In the genomic region with DNA sequence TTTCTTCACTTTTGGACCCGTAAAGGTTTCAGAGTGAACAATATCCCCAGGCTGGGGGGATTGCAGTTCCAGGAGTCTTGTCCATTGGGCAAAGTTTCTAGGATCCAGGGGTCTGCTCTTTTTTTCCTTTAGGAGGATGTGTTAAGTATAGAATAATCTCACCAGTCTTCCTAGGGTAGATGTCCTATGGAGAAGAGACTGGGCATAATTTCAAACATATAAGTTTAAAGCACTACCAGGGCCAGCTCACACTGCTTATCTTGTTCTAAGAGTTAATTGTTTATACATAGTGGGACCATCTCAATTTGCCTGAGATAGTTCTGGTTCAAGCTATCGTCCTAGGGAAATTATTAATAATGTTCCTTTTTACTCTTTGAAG, we compare ENCODE assay signal across 14 cellular contexts. TPM values are rescaled to one million over a fixed set of nuclear protein-coding genes. Genes with fewer than 3 reads are reported as not detected.
DNase-seq lines count a peak whose midpoint lies in the region; ATAC-seq, FAIRE-seq and TF ChIP-seq lines count a peak whose summit lies in the region.
"Had no signal": no experiment of that assay in that cellular context is flagged by ENCODE, and none has a peak within 500 bp of the region (broad histone marks: within the 10 kb centered on the region; RNA-seq: fewer than 3 reads in every experiment).

No MANE protein-coding gene starts in this region.

- H3K4me1 ChIP-seq in keratinocyte (ENCODE audit: control insufficient read depth, extremely low read depth, insufficient read depth, low read length) = peaks cover 11% of the 10 kb centered on the region
- peaks cover 0 to 25% (median 17%) of the 10 kb centered on the region in 4 donors for H3K4me1 ChIP-seq in tibial nerve
- H3K4me1 ChIP-seq: uterus had no signal

- no peaks in the 10 kb centered on the region for H3K9me3 Mint-ChIP-seq in activated naive CD4-positive, alpha-beta T cell treated with anti-CD3 and anti-CD28 coated beads, Interleukin-2, amount 50 U/mL, for 72 hours

- TF ChIP-seq POLR2A in tibial nerve (IDR thresholded peaks at IDR 0.05) = no peak

- H3K4me1 Mint-ChIP-seq in T-helper 17 cell = peaks cover 46% of the 10 kb centered on the region

- peak overlapping the region; percentile 17 to 63 for H3K27ac Mint-ChIP-seq in activated naive CD4-positive, alpha-beta T cell treated with anti-CD3 and anti-CD28 coated beads, Interleukin-2, amount 50 U/mL, for 72 hours
- H3K27ac Mint-ChIP-seq in T-helper 17 cell = peak overlapping the region; percentile 90

- WGBS in tibial nerve, 2 donors = 41 to 44% methylated on average over 2 of the region's 2 CpGs

- no peak overlapping the region for H3K9ac ChIP-seq in keratinocyte (ENCODE audit: control insufficient read depth, extremely low read depth, insufficient read depth, low read length)

- H3K27ac ChIP-seq in keratinocyte (ENCODE audit: control insufficient read depth, insufficient read depth, low read length) (no peak overlapping the region), tibial nerve (peak overlapping the region in 3 of 4 donors; percentile 36 to 73 (median 58))
- H3K27ac ChIP-seq: uterus had no signal

- peak overlapping the region; percentile 3 for H3K4me2 ChIP-seq in keratinocyte (ENCODE audit: control insufficient read depth, extremely low read depth, insufficient read depth, low read depth, low read length)

- TF ChIP-seq CTCF in keratinocyte (optimal IDR thresholded peaks at IDR 0.05 in 1 of 3, IDR thresholded peaks at IDR 0.05 in 1 of 3, conservative IDR thresholded peaks at IDR 0.05 in 1 of 3; ENCODE audit: extremely low read depth in 1 of 3, insufficient read depth in 2 of 3, low read length in 3 of 3) (no peak), tibial nerve (IDR thresholded peaks at IDR 0.05) (no peak)

- no peaks in the 10 kb centered on the region for H3K9me1 ChIP-seq in keratinocyte (ENCODE audit: control insufficient read depth, extremely low read depth, insufficient read depth, low read length)

- DNase-seq in activated naive CD4-positive, alpha-beta T cell treated with anti-CD3 and anti-CD28 coated beads, Interleukin-2, amount 50 U/mL, for 72 hours (ENCODE audit: low spot score in 2 of 2) = no peak
- no peak for DNase-seq in activated naive CD4-positive, alpha-beta T cell treated with Interleukin-2 at 50 U/mL for 16 hours
- DNase-seq in T-helper 17 cell = no peak
- DNase-seq in keratinocyte (ENCODE audit: low read depth, low spot score) = no peak
- no peak for DNase-seq in tibial nerve (ENCODE audit: low spot score in 2 of 2)
- DNase-seq in iPS-NIHi7 (ENCODE audit: extremely low spot score) = no peak
- DNase-seq in activated gamma-delta T cell treated with Interleukin-2 at 50 U/mL for 16 hours = no peak
- DNase-seq: activated CD4-positive, alpha-beta T cell treated with anti-CD3 and anti-CD28 coated beads, Interleukin-2, amount 50 U/mL, for 4 hours; KG1; NCI-H1930; uterus had no signal

- H3K9me3 ChIP-seq in T-helper 17 cell (ENCODE audit: control insufficient read depth, low read length, poor library complexity, severe bottlenecking) (no peaks in the 10 kb centered on the region), keratinocyte (ENCODE audit: control insufficient read depth, low read depth, low read length) (no peaks in the 10 kb centered on the region), tibial nerve (no peaks in the 10 kb centered on the region)
- H3K9me3 ChIP-seq: uterus had no signal

- ATAC-seq in activated naive CD4-positive, alpha-beta T cell treated with anti-CD3 and anti-CD28 coated beads, Interleukin-2, amount 50 U/mL, for 72 hours = no peak
- ATAC-seq in T-helper 17 cell (no peak), GM19395 (IDR thresholded peaks at IDR 0.05; ENCODE audit: unreplicated experiment) (no peak)

- no peak overlapping the region for H2AFZ ChIP-seq in keratinocyte (ENCODE audit: control insufficient read depth, low read length)

- H3K4me3 ChIP-seq in keratinocyte (ENCODE audit: control insufficient read depth in 2 of 3, extremely low read depth in 1 of 3, insufficient read depth in 2 of 3, low read depth in 1 of 3, low read length in 3 of 3) (no peak overlapping the region), tibial nerve (no peak overlapping the region)
- H3K4me3 ChIP-seq: skin epidermis, uterus had no signal

- no peaks in the 10 kb centered on the region for H3K27me3 Mint-ChIP-seq in T-helper 17 cell

- H3K4me3 Mint-ChIP-seq in T-helper 17 cell = peak overlapping the region; percentile 57

- TF ChIP-seq EP300 in tibial nerve (IDR thresholded peaks at IDR 0.05) = no peak

- dilution Hi-C loops in keratinocyte (cut with MboI; ENCODE audit: extremely low pct_ligation_motif_present, low sequenced_read_pairs) = no loop called here

- no peak for FAIRE-seq in keratinocyte (lab: Jason Lieb, UNC)

- H3K36me3 ChIP-seq in keratinocyte (ENCODE audit: control insufficient read depth in 2 of 2, extremely low read depth in 1 of 2, insufficient read depth in 2 of 2, low read length in 2 of 2) (no peaks in the 10 kb centered on the region), tibial nerve (no peaks in the 10 kb centered on the region)
- H3K36me3 ChIP-seq: uterus had no signal

- H3K27me3 ChIP-seq in keratinocyte (ENCODE audit: control insufficient read depth, extremely low read depth, insufficient read depth, low read length) (no peaks in the 10 kb centered on the region), tibial nerve (no peaks in the 10 kb centered on the region)
- H3K27me3 ChIP-seq: uterus had no signal

- no peaks in the 10 kb centered on the region for H3K36me3 Mint-ChIP-seq in activated naive CD4-positive, alpha-beta T cell treated with anti-CD3 and anti-CD28 coated beads, Interleukin-2, amount 50 U/mL, for 72 hours
- H3K36me3 Mint-ChIP-seq in T-helper 17 cell (ENCODE audit: low read depth) = no peaks in the 10 kb centered on the region

- H4K20me1 ChIP-seq in keratinocyte (ENCODE audit: control insufficient read depth, extremely low read depth, insufficient read depth, low read length) = no peaks in the 10 kb centered on the region

- no peaks in the 10 kb centered on the region for H3K79me2 ChIP-seq in keratinocyte (ENCODE audit: control insufficient read depth, insufficient read depth, low read length)

RNA-seq across cellular contexts. Expression of a gene that starts 1.2 kb away (rescaled TPM):
- 10 to 100 TPM; 13.8 to 25.0 TPM for total RNA-seq in activated naive CD4-positive, alpha-beta T cell treated with anti-CD3 and anti-CD28 coated beads, Interleukin-2, amount 50 U/mL, for 72 hours
- 1 to 10 TPM; 8.1 to 9.1 TPM for total RNA-seq in T-helper 17 cell
- polyA plus RNA-seq in keratinocyte = 1.0 to 2.5 TPM (median 2.4 TPM) in 3 replicates
- 1.1 TPM for polyA plus RNA-seq in keratinocyte (2011; ENCODE audit: low read depth)
- polyA plus RNA-seq in keratinocyte (2011; cell fraction: cytosol; rRNA removed) = 2.7 and 3.9 TPM in 2 replicates
- 2.4 and 2.7 TPM in 2 replicates for polyA plus RNA-seq in keratinocyte (2011; cell fraction: nucleus; rRNA removed)
- 1.2 and 3.2 TPM in 2 replicates for polyA plus RNA-seq in keratinocyte (2012; ENCODE audit: low replicate concordance)
- 0.89 to 1.1 TPM in 2 of 3 replicates, not detected in the other for polyA minus RNA-seq in keratinocyte
- polyA minus RNA-seq in keratinocyte (2011; cell fraction: cytosol; rRNA and poly(A)+ RNA removed) = not detected
- 0.63 and 2.6 TPM in 2 replicates for polyA minus RNA-seq in keratinocyte (2011; cell fraction: nucleus; rRNA and poly(A)+ RNA removed)
- total RNA-seq in tibial nerve = 10 to 100 TPM in 1 of 4 donors, 1 to 10 TPM in 3; 2.5 to 37.2 (median 6.1) TPM
- total RNA-seq: dermis microvascular lymphatic vessel endothelial cell had no signal

RNA-seq across cellular contexts. Expression of a gene that starts 28.3 kb away (rescaled TPM):
- 100 to 1,000 TPM; 213 to 221 TPM for total RNA-seq in activated naive CD4-positive, alpha-beta T cell treated with anti-CD3 and anti-CD28 coated beads, Interleukin-2, amount 50 U/mL, for 72 hours
- total RNA-seq in T-helper 17 cell = 100 to 1,000 TPM in 1 of 2 donors, 10 to 100 TPM in 1; 62.4 to 126 TPM
- 5.3 to 8.9 TPM (median 7.8 TPM) in 3 replicates for polyA plus RNA-seq in keratinocyte
- polyA plus RNA-seq in keratinocyte (2011; ENCODE audit: low read depth) = 15.2 TPM
- polyA plus RNA-seq in keratinocyte (2011; cell fraction: cytosol; rRNA removed) = 6.5 and 10.1 TPM in 2 replicates
- polyA plus RNA-seq in keratinocyte (2011; cell fraction: nucleus; rRNA removed) = 5.8 and 8.6 TPM in 2 replicates
- 4.9 and 20.1 TPM in 2 replicates for polyA plus RNA-seq in keratinocyte (2012; ENCODE audit: low replicate concordance)
- 5.1 to 8.4 TPM (median 7.4 TPM) in 3 replicates for polyA minus RNA-seq in keratinocyte
- 4.2 TPM for polyA minus RNA-seq in keratinocyte (2011; cell fraction: cytosol; rRNA and poly(A)+ RNA removed)
- polyA minus RNA-seq in keratinocyte (2011; cell fraction: nucleus; rRNA and poly(A)+ RNA removed) = 2.5 and 4.0 TPM in 2 replicates
- total RNA-seq in tibial nerve = 10 to 100 TPM in 1 of 4 donors, 1 to 10 TPM in 3; 4.8 to 21.6 (median 8.2) TPM
